2 cellular contexts compared by ENCODE assay signal in genomic region chr15:43930556-43930955, GRCh38.
TF ChIP-seq lines count a peak whose summit lies in the region.

No MANE protein-coding gene starts in this region.

TF ChIP-seq in GM23338, 12 proteins besides CTCF, POLR2A, EP300 and RAD21:
- TF ChIP-seq ZNF462 (CRISPR knock-in tag; IDR thresholded peaks at IDR 0.05) (no peak), EZH2phosphoT487 (IDR thresholded peaks at IDR 0.05; ENCODE audit: unreplicated experiment) (no peak), EZH2 (IDR thresholded peaks at IDR 0.05; ENCODE audit: low read depth, unreplicated experiment) (no peak), NANOG (IDR thresholded peaks at IDR 0.05; ENCODE audit: borderline replicate concordance) (no peak), REST (IDR thresholded peaks at IDR 0.05; ENCODE audit: unreplicated experiment) (no peak), ZNF331 (CRISPR knock-in tag; IDR thresholded peaks at IDR 0.05; ENCODE audit: low read depth) (no peak)

TF ChIP-seq in H1, 55 proteins besides CTCF, POLR2A, EP300 and RAD21:
- TF ChIP-seq TAF7 (optimal IDR thresholded peaks at IDR 0.05; ENCODE audit: borderline replicate concordance, low read depth, low read length) (no peak), SRF (IDR thresholded peaks at IDR 0.05; ENCODE audit: low read depth, low read length) (no peak), SP2 (IDR thresholded peaks at IDR 0.05; ENCODE audit: low read length) (no peak), TEAD4 (IDR thresholded peaks at IDR 0.05; ENCODE audit: low read depth, low read length) (no peak), SAP30 (IDR thresholded peaks at IDR 0.05; ENCODE audit: insufficient read depth, insufficient replicate concordance, low read length) (no peak), ASH2L (IDR thresholded peaks at IDR 0.05; ENCODE audit: low read length) (no peak), MAFK (IDR thresholded peaks at IDR 0.05; ENCODE audit: low read depth, low read length) (no peak), CBX8 (IDR thresholded peaks at IDR 0.05; ENCODE audit: borderline replicate concordance, low read depth, low read length) (no peak), RFX5 (IDR thresholded peaks at IDR 0.05; ENCODE audit: borderline replicate concordance, low read depth, low read length) (no peak), EZH2 (IDR thresholded peaks at IDR 0.05; ENCODE audit: low read depth, low read length, severe bottlenecking) (no peak), CHD2 (IDR thresholded peaks at IDR 0.05; ENCODE audit: low read length) (no peak), HDAC2 (IDR thresholded peaks at IDR 0.05; ENCODE audit: borderline replicate concordance in 1 of 2, low read depth in 2 of 2, low read length in 2 of 2) (no peak), TCF12 (IDR thresholded peaks at IDR 0.05; ENCODE audit: low read depth, low read length) (no peak), NRF1 (IDR thresholded peaks at IDR 0.05; ENCODE audit: low read depth, low read length) (no peak), ATF2 (IDR thresholded peaks at IDR 0.05; ENCODE audit: low read length) (no peak), RNF2 (IDR thresholded peaks at IDR 0.05; ENCODE audit: borderline replicate concordance, low read depth, low read length, missing control alignments, poor library complexity, severe bottlenecking) (no peak), SIX5 (IDR thresholded peaks at IDR 0.05; ENCODE audit: low read depth, low read length) (no peak), USF2 (IDR thresholded peaks at IDR 0.05; ENCODE audit: low read length) (no peak)
